Comparison of ENCODE assay signal across 1 cellular context in the genomic region with DNA sequence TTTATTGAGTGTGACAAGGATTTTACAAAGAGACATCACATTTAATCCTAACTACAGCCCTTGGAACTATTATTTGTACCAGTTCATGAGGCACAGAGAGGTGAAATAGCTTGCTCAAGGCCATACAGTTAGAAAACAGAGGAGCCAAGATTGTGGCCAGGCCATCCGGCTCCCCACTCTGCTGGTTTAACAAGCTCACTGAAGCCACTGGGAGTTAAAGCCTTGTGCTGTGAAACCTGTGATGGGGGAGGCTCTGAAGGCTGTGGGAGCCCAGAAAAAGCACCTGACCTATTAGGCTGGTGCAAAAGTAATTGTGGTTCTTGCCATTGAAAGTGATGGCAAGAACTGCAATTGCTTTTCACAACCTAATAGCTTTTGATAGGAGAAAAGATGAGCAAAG.
TF ChIP-seq lines count a peak whose summit lies in the region.

No MANE protein-coding gene starts in this region.

TF ChIP-seq in A549, 52 proteins besides CTCF, POLR2A, EP300 and RAD21 (continued from another document):
- TF ChIP-seq, protein P1, sequence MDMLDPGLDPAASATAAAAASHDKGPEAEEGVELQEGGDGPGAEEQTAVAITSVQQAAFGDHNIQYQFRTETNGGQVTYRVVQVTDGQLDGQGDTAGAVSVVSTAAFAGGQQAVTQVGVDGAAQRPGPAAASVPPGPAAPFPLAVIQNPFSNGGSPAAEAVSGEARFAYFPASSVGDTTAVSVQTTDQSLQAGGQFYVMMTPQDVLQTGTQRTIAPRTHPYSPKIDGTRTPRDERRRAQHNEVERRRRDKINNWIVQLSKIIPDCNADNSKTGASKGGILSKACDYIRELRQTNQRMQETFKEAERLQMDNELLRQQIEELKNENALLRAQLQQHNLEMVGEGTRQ (IDR thresholded peaks at IDR 0.05) = no peak
- no peak for TF ChIP-seq GATA3 (IDR thresholded peaks at IDR 0.05; ENCODE audit: borderline replicate concordance)
- TF ChIP-seq HEYL (CRISPR knock-in tag; IDR thresholded peaks at IDR 0.05) = no peak
- TF ChIP-seq KDM5A (IDR thresholded peaks at IDR 0.05) = no peak
- no peak for TF ChIP-seq CHD4 (IDR thresholded peaks at IDR 0.05; ENCODE audit: borderline replicate concordance)
